In the genomic region with DNA sequence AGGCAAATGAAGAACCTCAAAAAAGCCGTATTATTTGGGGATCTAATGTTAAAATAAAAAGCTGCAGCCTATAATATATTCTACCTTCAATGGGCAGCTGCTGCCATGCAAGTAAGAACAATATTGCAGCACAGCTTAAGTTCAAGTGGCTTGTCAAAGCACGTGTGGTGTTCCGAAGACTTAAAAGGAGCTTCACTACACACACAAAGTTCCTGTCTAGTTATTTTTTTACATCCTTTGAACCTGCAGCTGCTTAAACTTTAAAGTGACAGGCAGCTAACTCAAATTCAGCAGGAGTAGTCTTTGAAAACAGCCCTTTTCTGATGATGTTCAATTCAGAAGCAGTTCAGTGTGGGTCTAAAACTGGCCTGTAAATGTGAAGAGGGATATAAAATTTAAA, we compare ENCODE assay signal across 15 cellular contexts.
A peak's percentile ranks its signal among the peaks of the same experiment; 100 is the strongest.
DNase-seq lines count a peak whose midpoint lies in the region; ATAC-seq and TF ChIP-seq lines count a peak whose summit lies in the region.
"Had no signal": no experiment of that assay in that cellular context is flagged by ENCODE, and none has a peak within 500 bp of the region (broad histone marks: within the 10 kb centered on the region; RNA-seq: fewer than 3 reads in every experiment).

No MANE protein-coding gene starts in this region.

- H3K4me1 ChIP-seq in OCI-LY3 (ENCODE audit: low read length) (0 out of 2 replicates have a peak, but pooled peaks cover 4% of the 10 kb centered on the region), neuronal stem cell (ENCODE audit: control insufficient read depth in 2 of 2, insufficient read depth in 1 of 2, low read depth in 1 of 2, low read length in 2 of 2) (peaks cover 2 to 5% of the 10 kb centered on the region in 2 donors), foreskin keratinocyte (no peaks in the 10 kb centered on the region)

- DNase-seq in activated naive CD4-positive, alpha-beta T cell treated with Interleukin-2 at 50 U/mL for 16 hours, result no peak
- DNase-seq in DMS53 treated with DMSO at 0.1 percent for 48 hours (lab: John Stamatoyannopoulos, UW; ENCODE audit: unreplicated experiment), result peak; percentile 36
- DNase-seq in neuronal stem cell (ENCODE audit: low spot score), result no peak
- no peak for DNase-seq in foreskin keratinocyte
- DNase-seq: H7, Kasumi-1, NCI-H1417, NCI-H1930, NCI-H526 treated with DMSO at 0.1 percent for 48 hours, RPMI8226 had no signal

- TF ChIP-seq CTCF in OCI-LY3 (IDR thresholded peaks at IDR 0.05; ENCODE audit: low read depth, low read length) (no peak), foreskin keratinocyte (conservative IDR thresholded peaks at IDR 0.05) (no peak)

- H3K9me3 Mint-ChIP-seq in activated naive CD4-positive, alpha-beta T cell treated with anti-CD3 and anti-CD28 coated beads, Interleukin-2, amount 50 U/mL, for 24 hours, result no peaks in the 10 kb centered on the region

- no CpG with 5 or more reads among the region's 3 CpGs for WGBS in neuronal stem cell (ENCODE audit: extremely low coverage in 2 of 2, insufficient read length in 2 of 2, insufficient replicate concordance in 1 of 2), 2 donors

- H4K20me1 ChIP-seq in OCI-LY3 (ENCODE audit: insufficient read depth, low read length), result no peaks in the 10 kb centered on the region

- H3K9ac ChIP-seq in OCI-LY3 (ENCODE audit: low read length) (no peak overlapping the region), neuronal stem cell (ENCODE audit: low read depth, low read length, poor library complexity) (no peak overlapping the region)

- no peak overlapping the region for H3K4ac ChIP-seq in neuronal stem cell (ENCODE audit: low read length)

- no peak overlapping the region for H2AK5ac ChIP-seq in neuronal stem cell (ENCODE audit: low read depth, low read length)

- peaks cover 22% of the 10 kb centered on the region for H3K4me1 Mint-ChIP-seq in activated naive CD4-positive, alpha-beta T cell treated with anti-CD3 and anti-CD28 coated beads, Interleukin-2, amount 50 U/mL, for 24 hours

- H3K18ac ChIP-seq in neuronal stem cell (ENCODE audit: low read length), result no peak overlapping the region

- H3K79me2 ChIP-seq in OCI-LY3 (ENCODE audit: low read length), result no peaks in the 10 kb centered on the region

- H3K23ac ChIP-seq in neuronal stem cell (ENCODE audit: low read depth, low read length, poor library complexity), result no peak overlapping the region

- H3K36me3 ChIP-seq in OCI-LY3 (replicated peaks; ENCODE audit: low read depth, low read length) (no peaks in the 10 kb centered on the region), neuronal stem cell (replicated peaks in 1 of 2; ENCODE audit: control insufficient read depth in 2 of 2, insufficient read depth in 2 of 2, low read length in 2 of 2) (no peaks in the 10 kb centered on the region)

- H3K9me3 ChIP-seq in OCI-LY3 (ENCODE audit: insufficient read depth, low read length) (no peaks in the 10 kb centered on the region), neuronal stem cell (replicated peaks in 1 of 2; ENCODE audit: control insufficient read depth in 2 of 2, insufficient read depth in 1 of 2, low read depth in 1 of 2, low read length in 2 of 2) (no peaks in the 10 kb centered on the region)

- no peaks in the 10 kb centered on the region for H3K79me1 ChIP-seq in neuronal stem cell (ENCODE audit: low read depth, low read length)

- no peak overlapping the region for H2BK15ac ChIP-seq in neuronal stem cell (ENCODE audit: low read length)

- H3K27me3 Mint-ChIP-seq in activated naive CD4-positive, alpha-beta T cell treated with anti-CD3 and anti-CD28 coated beads, Interleukin-2, amount 50 U/mL, for 24 hours, result no peaks in the 10 kb centered on the region
- H3K27me3 Mint-ChIP-seq: CD8-positive, alpha-beta memory T cell had no signal

- H3K14ac ChIP-seq in neuronal stem cell (ENCODE audit: low read length), result no peak overlapping the region

- H3K27me3 ChIP-seq in OCI-LY3 (ENCODE audit: low read depth, low read length) (no peaks in the 10 kb centered on the region), neuronal stem cell (ENCODE audit: control insufficient read depth in 3 of 3, insufficient read depth in 3 of 3, low read depth in 1 of 3, low read length in 3 of 3) (no peaks in the 10 kb centered on the region), foreskin keratinocyte (no peaks in the 10 kb centered on the region)

- H3K27ac Mint-ChIP-seq in activated naive CD4-positive, alpha-beta T cell treated with anti-CD3 and anti-CD28 coated beads, Interleukin-2, amount 50 U/mL, for 24 hours, result peak overlapping the region; percentile 41
- H3K27ac Mint-ChIP-seq: CD8-positive, alpha-beta memory T cell had no signal

- H2AFZ ChIP-seq in OCI-LY3 (ENCODE audit: low read depth, low read length) (0 out of 2 replicates have a peak overlapping the region, but pooled peaks have one; percentile 36), neuronal stem cell (ENCODE audit: low read length) (peak overlapping the region; percentile 51)

- no peak overlapping the region for H2BK12ac ChIP-seq in neuronal stem cell (ENCODE audit: low read length)

- H4K91ac ChIP-seq in neuronal stem cell (ENCODE audit: low read depth, low read length, poor library complexity), result no peak overlapping the region

- H4K8ac ChIP-seq in neuronal stem cell (ENCODE audit: low read depth, low read length), result no peak overlapping the region

- H2BK5ac ChIP-seq in neuronal stem cell (ENCODE audit: low read length), result no peak overlapping the region

- ATAC-seq in foreskin keratinocyte (no peak), HG02981 (IDR thresholded peaks at IDR 0.05; ENCODE audit: unreplicated experiment) (no peak), GM19023 (IDR thresholded peaks at IDR 0.05; ENCODE audit: unreplicated experiment) (no peak)

- H3K27ac ChIP-seq in OCI-LY3 (ENCODE audit: low read length) (no peak overlapping the region), neuronal stem cell (replicated peaks; ENCODE audit: low read length) (no peak overlapping the region), foreskin keratinocyte (no peak overlapping the region)

- no peak overlapping the region for H3K4me3 Mint-ChIP-seq in activated naive CD4-positive, alpha-beta T cell treated with anti-CD3 and anti-CD28 coated beads, Interleukin-2, amount 50 U/mL, for 24 hours
- H3K4me3 Mint-ChIP-seq: CD8-positive, alpha-beta memory T cell had no signal

- no peak overlapping the region for H3K4me2 ChIP-seq in OCI-LY3 (ENCODE audit: low read length)
- no peak overlapping the region for H3K4me2 ChIP-seq in neuronal stem cell (ENCODE audit: insufficient read depth, low read length, poor library complexity, severe bottlenecking)

- no peak overlapping the region for H3K4me3 ChIP-seq in OCI-LY3 (ENCODE audit: low read length)
- H3K4me3 ChIP-seq in neuronal stem cell (ENCODE audit: low read length in 2 of 2), result no peak overlapping the region

- H3K36me3 Mint-ChIP-seq in activated naive CD4-positive, alpha-beta T cell treated with anti-CD3 and anti-CD28 coated beads, Interleukin-2, amount 50 U/mL, for 24 hours, result no peaks in the 10 kb centered on the region
- H3K36me3 Mint-ChIP-seq: CD8-positive, alpha-beta memory T cell had no signal

- no peak overlapping the region for H2BK120ac ChIP-seq in neuronal stem cell (ENCODE audit: low read depth, low read length)
